ENCODE assay signal across 8 cellular contexts in genomic region chr2:130341562-130342019, GRCh38. TPM values are rescaled to one million over a fixed set of nuclear protein-coding genes. Genes with fewer than 3 reads are reported as not detected.
DNase-seq lines count a peak whose midpoint lies in the region; ATAC-seq, FAIRE-seq and TF ChIP-seq lines count a peak whose summit lies in the region.

No MANE protein-coding gene starts in this region.

- no peaks in the 10 kb centered on the region for H3K9me3 ChIP-seq in sigmoid colon

- TF ChIP-seq POLR2A in sigmoid colon (IDR thresholded peaks at IDR 0.05): no peak
- TF ChIP-seq POLR2A in GM12891 (IDR thresholded peaks at IDR 0.05; ENCODE audit: low read depth, low read length): no peak

- H3K27ac ChIP-seq in foreskin keratinocyte (no peak overlapping the region), sigmoid colon (peak overlapping the region; percentile 91 to 96 (median 92))

- TF ChIP-seq CTCF in WI38 (IDR thresholded peaks at IDR 0.05; ENCODE audit: low read depth, low read length) (no peak), foreskin keratinocyte (conservative IDR thresholded peaks at IDR 0.05) (no peak), sigmoid colon (IDR thresholded peaks at IDR 0.05) (no peak)

- H3K27me3 ChIP-seq in foreskin keratinocyte (no peaks in the 10 kb centered on the region), sigmoid colon (no peaks in the 10 kb centered on the region)

- H3K4me1 ChIP-seq in foreskin keratinocyte: no peaks in the 10 kb centered on the region
- H3K4me1 ChIP-seq in sigmoid colon: peaks cover 0 to 31% (median 24%) of the 10 kb centered on the region in 4 donors

- peak overlapping the region; percentile 72 for H3K4me3 ChIP-seq in WI38 (ENCODE audit: low read depth, low read length)
- peak overlapping the region; percentile 58 to 87 (median 80) for H3K4me3 ChIP-seq in sigmoid colon

- ATAC-seq in HG03103 (IDR thresholded peaks at IDR 0.05; ENCODE audit: low read depth, unreplicated experiment) (peak; percentile 4), foreskin keratinocyte (peak; percentile 0)

- FAIRE-seq in GM12891 (lab: Jason Lieb, UNC): no peak

- peaks cover 19 to 54% (median 31%) of the 10 kb centered on the region in 4 donors for H3K36me3 ChIP-seq in sigmoid colon

- intact Hi-C loops in sigmoid colon (cut with DNase I): loop anchor here (5.0 kb wide), 1 partner anchor 464 kb away; no protein-coding TSS in a partner anchor

- TF ChIP-seq EP300 in sigmoid colon (IDR thresholded peaks at IDR 0.05): no peak

- DNase-seq in NCI-H510A treated with DMSO at 0.1 percent for 48 hours (lab: John Stamatoyannopoulos, UW): peak; percentile 35
- no peak for DNase-seq in NCI-H510A (lab: John Stamatoyannopoulos, UW)
- DNase-seq in foreskin keratinocyte: no peak
- no peak for DNase-seq in sigmoid colon
- no peak for DNase-seq in GM12891 (ENCODE audit: insufficient read length, low spot score)
- DNase-seq in germinal center (ENCODE audit: low spot score): no peak

- 0 to 1% methylated on average over 24 of the region's 24 CpGs for WGBS in sigmoid colon, 2 donors

TF ChIP-seq in GM12891, 5 proteins besides CTCF, POLR2A, EP300 and RAD21:
- TF ChIP-seq TAF1 (IDR thresholded peaks at IDR 0.05; ENCODE audit: low read depth, low read length): no peak
- no peak for TF ChIP-seq SPI1 (IDR thresholded peaks at IDR 0.05; ENCODE audit: low read depth, low read length)
- TF ChIP-seq PAX5 (IDR thresholded peaks at IDR 0.05; ENCODE audit: insufficient read depth, low read length, severe bottlenecking): no peak
- no peak for TF ChIP-seq POLR2AphosphoS5 (IDR thresholded peaks at IDR 0.05; ENCODE audit: low read depth, low read length)
- no peak for TF ChIP-seq POU2F2 (IDR thresholded peaks at IDR 0.05; ENCODE audit: low read depth, low read length)

RNA-seq across cellular contexts. Expression of gene IMP4, which starts 1.1 kb away (rescaled TPM):
- 107 and 120 TPM in 2 replicates for total RNA-seq in foreskin keratinocyte
- polyA plus RNA-seq in foreskin keratinocyte: 135 and 142 TPM in 2 replicates
- 100 to 1,000 TPM in 1 of 4 donors, 10 to 100 TPM in 3; 71.2 to 130 (median 81.2) TPM for total RNA-seq in sigmoid colon
- polyA plus RNA-seq in sigmoid colon: 10 to 100 TPM; 48.0 to 85.0 (median 51.3) TPM
- polyA plus RNA-seq in GM12891 (2012; ENCODE audit: low read depth, missing spikeins): 118 TPM

RNA-seq across cellular contexts. Expression of gene PTPN18, which starts 14.3 kb away (rescaled TPM):
- 16.3 and 18.8 TPM in 2 replicates for total RNA-seq in foreskin keratinocyte
- 14.4 and 14.6 TPM in 2 replicates for polyA plus RNA-seq in foreskin keratinocyte
- 10 to 100 TPM; 30.0 to 39.2 (median 37.4) TPM for total RNA-seq in sigmoid colon
- 100 to 1,000 TPM in 1 of 3 donors, 10 to 100 TPM in 2; 49.7 to 113 (median 55.3) TPM for polyA plus RNA-seq in sigmoid colon
- 29.4 TPM for polyA plus RNA-seq in GM12891 (2012; ENCODE audit: low read depth, missing spikeins)
